ENCODE assay signal across 27 cellular contexts in the genomic region with DNA sequence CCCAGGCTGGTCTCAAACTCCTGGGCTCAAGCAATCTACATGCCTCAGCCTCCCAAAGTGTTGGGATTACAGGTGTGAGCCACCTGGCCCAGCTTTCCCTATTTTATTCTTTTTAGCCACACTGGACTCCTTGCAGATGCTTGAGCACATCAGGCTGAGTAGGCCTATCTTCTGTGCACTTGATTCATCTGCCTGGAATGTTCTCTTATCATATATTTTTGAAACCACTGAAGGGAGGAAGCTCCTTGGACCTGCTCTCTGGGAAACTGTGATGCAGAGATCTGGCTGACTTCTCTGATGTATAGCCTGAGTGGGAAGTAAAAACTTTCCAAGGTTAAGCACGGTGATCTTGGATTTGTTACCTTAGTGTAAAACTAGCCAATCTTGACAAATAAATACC. TPM values are rescaled to one million over a fixed set of nuclear protein-coding genes. Genes with fewer than 3 reads are reported as not detected.
DNase-seq lines count a peak whose midpoint lies in the region; ATAC-seq, FAIRE-seq and TF ChIP-seq lines count a peak whose summit lies in the region.
"Had no signal": no experiment of that assay in that cellular context is flagged by ENCODE, and none has a peak within 500 bp of the region (broad histone marks: within the 10 kb centered on the region; RNA-seq: fewer than 3 reads in every experiment).

No MANE protein-coding gene starts in this region.

- DNase-seq in ACHN (peak; percentile 34), IMR-90 (peak; percentile 86), astrocyte (ENCODE audit: low read depth) (peak; percentile 78), foreskin keratinocyte (peak; percentile 44 to 71), MM.1S (no peak), NCI-H2029 treated with DMSO at 0.1 percent for 48 hours (lab: John Stamatoyannopoulos, UW) (no peak)
- DNase-seq: activated CD4-positive, CD25-positive, alpha-beta regulatory T cell treated with anti-CD3 and anti-CD28 coated beads, Interleukin-2, amount 50 U/mL, for 72 hours; activated CD8-positive, alpha-beta memory T cell treated with anti-CD3 and anti-CD28 coated beads for 24 hours; activated naive CD8-positive, alpha-beta T cell treated with anti-CD3 and anti-CD28 coated beads for 36 hours; Calu3; left lung; NCI-H1694; NCI-H2227 treated with DMSO at 0.1 percent for 48 hours; stimulated activated CD4-positive, alpha-beta T cell treated with anti-CD3 and anti-CD28 coated beads, Interleukin-1b, Interleukin-23, amount 100 ng/mL, for 48 hours; T1000; testis had no signal

- H3F3A ChIP-seq in MM.1S (ENCODE audit: insufficient read depth, low read length), result peaks cover 15% of the 10 kb centered on the region

- no peak overlapping the region for H3K27ac ChIP-seq in IMR-90 (ENCODE audit: insufficient read depth, low read length)
- H3K27ac ChIP-seq in astrocyte (ENCODE audit: low read depth, low read length), result no peak overlapping the region
- H3K27ac ChIP-seq in foreskin keratinocyte, result no peak overlapping the region
- no peak overlapping the region for H3K27ac ChIP-seq in MM.1S (ENCODE audit: low read length)
- H3K27ac ChIP-seq: A549, breast epithelium, epithelial cell of prostate, left lung, prostate gland, SK-N-MC, testis had no signal

- no CpG with 5 or more reads among the region's 1 CpG for WGBS in IMR-90 (ENCODE audit: extremely low coverage in 2 of 2, insufficient read length in 1 of 2), 2 experiments

- dilution Hi-C loops in IMR-90 (cut with HindIII; ENCODE audit: low sequenced_read_pairs, unreplicated experiment), result no loop called here

- H3K4me2 ChIP-seq in IMR-90 (ENCODE audit: low read depth, low read length) (no peak overlapping the region), astrocyte (ENCODE audit: low read length) (no peak overlapping the region), MM.1S (ENCODE audit: low read depth, low read length) (no peak overlapping the region)
- H3K4me2 ChIP-seq: A549 had no signal

- H3K27me3 ChIP-seq in IMR-90 (ENCODE audit: control insufficient read depth, insufficient read depth, low read length) (no peaks in the 10 kb centered on the region), astrocyte (ENCODE audit: insufficient read depth, low read length) (no peaks in the 10 kb centered on the region), foreskin keratinocyte (no peaks in the 10 kb centered on the region), MM.1S (replicated peaks; ENCODE audit: insufficient read depth, low read length) (no peaks in the 10 kb centered on the region)
- H3K27me3 ChIP-seq: breast epithelium, left lung, testis had no signal

- no peak overlapping the region for H4K8ac ChIP-seq in IMR-90 (ENCODE audit: low read depth in 2 of 2, low read length in 2 of 2)

- H3K4ac ChIP-seq in IMR-90 (ENCODE audit: low read depth, low read length), result no peak overlapping the region

- in situ Hi-C loops in ACHN (cut with HindIII; ENCODE audit: low pct_ligation_motif_present, low pct_unique_long_range_greater_than_20kb, low sequenced_read_pairs) (no loop called here), IMR-90 (cut with MboI; ENCODE audit: low sequenced_read_pairs) (no loop called here)

- peak overlapping the region; percentile 10 for H3K27ac Mint-ChIP-seq in astrocyte (ENCODE audit: unreplicated experiment)
- H3K27ac Mint-ChIP-seq: activated naive CD8-positive, alpha-beta T cell treated with anti-CD3 and anti-CD28 coated beads for 36 hours; IgD-negative memory B cell; stimulated activated memory B cell treated with anti-CD40 and anti-IgM and Interleukin-4, amounts not matched to agents 10 μg/mL and 1 μg/mL and 100 μg/mL, for 72 hours had no signal

- no TSS peak for BruUV-seq in IMR-90 (replicated peaks; lab: Mats Ljungman, UMichigan)

- no peak for TF ChIP-seq RAD21 in IMR-90 (IDR thresholded peaks at IDR 0.05; ENCODE audit: low read length)

- no peak overlapping the region for H3K23ac ChIP-seq in IMR-90 (ENCODE audit: low read depth, low read length)

- no peaks in the 10 kb centered on the region for H3K9me3 Mint-ChIP-seq in astrocyte (ENCODE audit: unreplicated experiment)
- H3K9me3 Mint-ChIP-seq: activated naive CD8-positive, alpha-beta T cell treated with anti-CD3 and anti-CD28 coated beads for 36 hours; dendritic cell treated with granulocyte-macrophage colony-stimulating factor and Interleukin-4, amounts not matched to agents 40 ng/mL and 50 ng/mL, for 4 days; stimulated activated memory B cell treated with anti-CD40 and anti-IgM and Interleukin-4, amounts not matched to agents 10 μg/mL and 1 μg/mL and 100 μg/mL, for 72 hours had no signal

- ATAC-seq in IMR-90 (ENCODE audit: low read depth) (peak; percentile 61), foreskin keratinocyte (peak; percentile 77), HG02642 (IDR thresholded peaks at IDR 0.05; ENCODE audit: poor library complexity, unreplicated experiment) (no peak), HG03432 (IDR thresholded peaks at IDR 0.05; ENCODE audit: unreplicated experiment) (no peak)
- ATAC-seq: left lung; Panc1; stimulated activated memory B cell treated with anti-CD40 and anti-IgM and Interleukin-4, amounts not matched to agents 10 μg/mL and 1 μg/mL and 100 μg/mL, for 72 hours had no signal

- TF ChIP-seq POLR2A in IMR-90 (IDR thresholded peaks at IDR 0.05; ENCODE audit: low read depth, low read length), result no peak

- peaks cover 10% of the 10 kb centered on the region for H3K4me1 Mint-ChIP-seq in astrocyte (ENCODE audit: low read depth, unreplicated experiment)

- H3K14ac ChIP-seq in IMR-90 (replicated peaks; ENCODE audit: low read depth, low read length), result no peak overlapping the region

- H3K18ac ChIP-seq in IMR-90 (ENCODE audit: low read depth, low read length), result no peak overlapping the region

- no peaks in the 10 kb centered on the region for H3K36me3 ChIP-seq in IMR-90 (ENCODE audit: control insufficient read depth, insufficient read depth, low read length)
- no peaks in the 10 kb centered on the region for H3K36me3 ChIP-seq in astrocyte (ENCODE audit: insufficient read depth, low read length)
- no peaks in the 10 kb centered on the region for H3K36me3 ChIP-seq in MM.1S (replicated peaks; ENCODE audit: insufficient read depth, low read length)
- H3K36me3 ChIP-seq: breast epithelium, left lung, prostate gland had no signal

- H2BK5ac ChIP-seq in IMR-90 (ENCODE audit: low read depth, low read length, poor library complexity, severe bottlenecking), result no peak overlapping the region

- H2AFZ ChIP-seq in IMR-90 (replicated peaks; ENCODE audit: low read length, poor library complexity), result no peak overlapping the region
- no peak overlapping the region for H2AFZ ChIP-seq in astrocyte (ENCODE audit: low read depth, low read length)
- H2AFZ ChIP-seq in MM.1S (ENCODE audit: low read length), result no peak overlapping the region

- H4K20me1 ChIP-seq in IMR-90 (ENCODE audit: insufficient read depth, low read length) (no peaks in the 10 kb centered on the region), astrocyte (ENCODE audit: insufficient read depth, low read length) (no peaks in the 10 kb centered on the region), MM.1S (ENCODE audit: insufficient read depth, low read length) (no peaks in the 10 kb centered on the region)

- H3K4me3 ChIP-seq in IMR-90 (ENCODE audit: insufficient read depth, low read depth, low read length) (no peak overlapping the region), astrocyte (ENCODE audit: insufficient read depth, low read depth, low read length) (no peak overlapping the region), MM.1S (ENCODE audit: low read length) (no peak overlapping the region)
- H3K4me3 ChIP-seq: A549, breast epithelium, left lung, prostate gland, SK-N-MC, testis had no signal

- H3K9me3 ChIP-seq in IMR-90 (ENCODE audit: control insufficient read depth, insufficient read depth, low read length) (no peaks in the 10 kb centered on the region), astrocyte (ENCODE audit: insufficient read depth, low read depth, low read length) (no peaks in the 10 kb centered on the region), MM.1S (replicated peaks; ENCODE audit: insufficient read depth, low read length) (no peaks in the 10 kb centered on the region)
- H3K9me3 ChIP-seq: A549, breast epithelium, left lung, prostate gland, testis had no signal

- H3K56ac ChIP-seq in IMR-90 (ENCODE audit: extremely low read depth, insufficient read depth, low read length), result no peak overlapping the region

- no peak overlapping the region for H4K91ac ChIP-seq in IMR-90 (ENCODE audit: insufficient read depth, low read depth, low read length)

- H2BK120ac ChIP-seq in IMR-90 (ENCODE audit: low read depth, low read length), result no peak overlapping the region

- no peaks in the 10 kb centered on the region for H3K9me1 ChIP-seq in IMR-90 (ENCODE audit: insufficient read depth, low read length)

- POLR2A ChIA-PET in IMR-90 (lab: Charles Lee; ENCODE audit: unreplicated experiment), result no interaction called here

- no peak overlapping the region for H2BK15ac ChIP-seq in IMR-90 (ENCODE audit: low read depth, low read length)

- no peak overlapping the region for H2AK5ac ChIP-seq in IMR-90 (ENCODE audit: low read depth, low read length)

- no peaks in the 10 kb centered on the region for H3K27me3 Mint-ChIP-seq in astrocyte (ENCODE audit: low read depth, unreplicated experiment)
- H3K27me3 Mint-ChIP-seq: activated naive CD8-positive, alpha-beta T cell treated with anti-CD3 and anti-CD28 coated beads for 36 hours; dendritic cell treated with granulocyte-macrophage colony-stimulating factor and Interleukin-4, amounts not matched to agents 40 ng/mL and 50 ng/mL, for 4 days; IgD-negative memory B cell; stimulated activated memory B cell treated with anti-CD40 and anti-IgM and Interleukin-4, amounts not matched to agents 10 μg/mL and 1 μg/mL and 100 μg/mL, for 72 hours had no signal

- no peaks in the 10 kb centered on the region for H3K9me2 ChIP-seq in MM.1S (replicated peaks; ENCODE audit: insufficient read depth, low read length)

- intact Hi-C loops in IMR-90 (cut with micrococcal nuclease), result no loop called here

- CTCF ChIA-PET in IMR-90 (lab: Yijun Ruan, JAX), result interaction anchor here (1.3 kb wide), 1 partner anchor 10 kb away, joined by 8 read pairs; no protein-coding TSS in a partner anchor

- no peak for TF ChIP-seq CTCF in IMR-90 (conservative IDR thresholded peaks at IDR 0.05; ENCODE audit: low read depth, low read length)
- no peak for TF ChIP-seq CTCF in astrocyte (IDR thresholded peaks at IDR 0.05; ENCODE audit: insufficient read depth, low read depth, low read length)
- TF ChIP-seq CTCF in foreskin keratinocyte (conservative IDR thresholded peaks at IDR 0.05), result no peak
- TF ChIP-seq CTCF in MM.1S (IDR thresholded peaks at IDR 0.05; ENCODE audit: low read length), result no peak

- H3K9ac ChIP-seq in IMR-90 (ENCODE audit: low read depth, low read length), result no peak overlapping the region
- H3K9ac ChIP-seq in astrocyte (ENCODE audit: low read length), result no peak overlapping the region
- H3K9ac ChIP-seq in MM.1S (ENCODE audit: low read length), result no peak overlapping the region

- no peaks in the 10 kb centered on the region for H3K79me1 ChIP-seq in IMR-90 (ENCODE audit: low read depth in 1 of 2, low read length in 2 of 2)

- H3K4me1 ChIP-seq in IMR-90 (ENCODE audit: control insufficient read depth, insufficient read depth, low read length) (peaks cover 2% of the 10 kb centered on the region), astrocyte (ENCODE audit: insufficient read depth, low read length) (peaks cover 12% of the 10 kb centered on the region), foreskin keratinocyte (no peaks in the 10 kb centered on the region), MM.1S (ENCODE audit: low read length) (no peaks in the 10 kb centered on the region)
- H3K4me1 ChIP-seq: breast epithelium, prostate gland, testis had no signal

- H3K79me2 ChIP-seq in astrocyte (ENCODE audit: insufficient read depth, low read length) (no peaks in the 10 kb centered on the region), MM.1S (ENCODE audit: low read length) (no peaks in the 10 kb centered on the region)

- H3K4me3 Mint-ChIP-seq in astrocyte (ENCODE audit: unreplicated experiment), result no peak overlapping the region
- H3K4me3 Mint-ChIP-seq: activated naive CD8-positive, alpha-beta T cell treated with anti-CD3 and anti-CD28 coated beads for 36 hours; dendritic cell treated with granulocyte-macrophage colony-stimulating factor and Interleukin-4, amounts not matched to agents 40 ng/mL and 50 ng/mL, for 4 days; IgD-negative memory B cell; stimulated activated memory B cell treated with anti-CD40 and anti-IgM and Interleukin-4, amounts not matched to agents 10 μg/mL and 1 μg/mL and 100 μg/mL, for 72 hours had no signal

- no peak overlapping the region for H2AK9ac ChIP-seq in IMR-90 (replicated peaks; ENCODE audit: low read depth, low read length, poor library complexity)

- no peaks in the 10 kb centered on the region for H3K36me3 Mint-ChIP-seq in astrocyte (ENCODE audit: low read depth, unreplicated experiment)
- H3K36me3 Mint-ChIP-seq: activated naive CD8-positive, alpha-beta T cell treated with anti-CD3 and anti-CD28 coated beads for 36 hours; IgD-negative memory B cell; stimulated activated memory B cell treated with anti-CD40 and anti-IgM and Interleukin-4, amounts not matched to agents 10 μg/mL and 1 μg/mL and 100 μg/mL, for 72 hours had no signal

- no peak overlapping the region for H2BK20ac ChIP-seq in IMR-90 (ENCODE audit: low read depth, low read length)

- no peak for FAIRE-seq in astrocyte (lab: Jason Lieb, UNC)
- FAIRE-seq: A549 had no signal

- H4K5ac ChIP-seq in IMR-90 (ENCODE audit: low read depth, low read length), result no peak overlapping the region

RNA-seq across cellular contexts. Expression of a gene that starts 6.5 kb away (rescaled TPM):
- 80.3 and 107 TPM in 2 replicates for total RNA-seq in IMR-90 (2012; rRNA removed)
- polyA plus RNA-seq in IMR-90 (2012; rRNA removed), result 29.9 and 41.7 TPM in 2 replicates
- 8.1 and 11.3 TPM in 2 replicates for polyA plus RNA-seq in IMR-90 (2012; cell fraction: cytosol; rRNA removed)
- 3.3 and 19.1 TPM in 2 replicates for polyA plus RNA-seq in IMR-90 (2012; cell fraction: nucleus; rRNA removed; ENCODE audit: low replicate concordance)
- 38.7 and 41.0 TPM in 2 replicates for total RNA-seq in astrocyte
- 61.2 and 63.7 TPM in 2 replicates for total RNA-seq in foreskin keratinocyte
- polyA plus RNA-seq in foreskin keratinocyte, result 38.8 and 44.8 TPM in 2 replicates

RNA-seq across cellular contexts. Expression of a gene that starts 38.5 kb away (rescaled TPM):
- 24.6 and 30.3 TPM in 2 replicates for total RNA-seq in IMR-90 (2012; rRNA removed)
- 10.6 and 13.0 TPM in 2 replicates for polyA plus RNA-seq in IMR-90 (2012; rRNA removed)
- polyA plus RNA-seq in IMR-90 (2012; cell fraction: cytosol; rRNA removed), result 0.69 and 1.2 TPM in 2 replicates
- polyA plus RNA-seq in IMR-90 (2012; cell fraction: nucleus; rRNA removed; ENCODE audit: low replicate concordance), result 0.32 and 2.6 TPM in 2 replicates
- 3.2 and 4.0 TPM in 2 replicates for total RNA-seq in astrocyte
- 31.0 and 53.7 TPM in 2 replicates for total RNA-seq in foreskin keratinocyte
- polyA plus RNA-seq in foreskin keratinocyte, result 11.6 and 21.1 TPM in 2 replicates
- polyA plus RNA-seq: IgD-negative memory B cell had no signal

RNA-seq across cellular contexts. Expression of a gene that starts 39.0 kb away (rescaled TPM):
- total RNA-seq in IMR-90 (2012; rRNA removed) (3.0 and 4.2 TPM in 2 replicates), astrocyte (15.7 and 15.9 TPM in 2 replicates), foreskin keratinocyte (23.8 and 24.7 TPM in 2 replicates)
- polyA plus RNA-seq in IMR-90 (2012; rRNA removed) (3.1 and 3.5 TPM in 2 replicates), foreskin keratinocyte (20.9 and 26.4 TPM in 2 replicates)
- polyA plus RNA-seq in IMR-90 (2012; cell fraction: cytosol; rRNA removed), result 1.1 TPM in 2 replicates
- 0.58 and 4.5 TPM in 2 replicates for polyA plus RNA-seq in IMR-90 (2012; cell fraction: nucleus; rRNA removed; ENCODE audit: low replicate concordance)

Comparison
In these comparisons a context has a peak if more than half of its experiments do, and no peak if none do; other contexts are left out.
1. DNase-seq: peak in ACHN (single experiment), IMR-90 (single experiment), astrocyte (single experiment) and foreskin keratinocyte (2 of 2); none in MM.1S (single experiment) and NCI-H2029 treated with DMSO at 0.1 percent for 48 hours (single experiment).
2. ATAC-seq: peak in IMR-90 (single experiment) and foreskin keratinocyte (single experiment); none in HG02642 (single experiment) and HG03432 (single experiment).